In genomic region chr1:247561711-247562110, GRCh38 we compare ENCODE assay signal across 20 cellular contexts. TPM values are rescaled to one million over a fixed set of nuclear protein-coding genes. Genes with fewer than 3 reads are reported as not detected.
DNase-seq lines count a peak whose midpoint lies in the region; ATAC-seq and TF ChIP-seq lines count a peak whose summit lies in the region.
"Had no signal": no experiment of that assay in that cellular context is flagged by ENCODE, and none has a peak within 500 bp of the region (broad histone marks: within the 10 kb centered on the region; RNA-seq: fewer than 3 reads in every experiment).

No MANE protein-coding gene starts in this region.

- no peaks in the 10 kb centered on the region for H3K79me2 ChIP-seq in neural progenitor cell (ENCODE audit: low read depth)

- H3K4me1 Mint-ChIP-seq in natural killer cell treated with Interleukin-12 subunit alpha and Interleukin-12 subunit beta and Interleukin-15 and Interleukin-18, amount 100 ng/mL, for 72 hours (ENCODE audit: low read depth in 2 of 2): no peaks in the 10 kb centered on the region
- H3K4me1 Mint-ChIP-seq in natural killer cell: no peaks in the 10 kb centered on the region
- H3K4me1 Mint-ChIP-seq in WTC11: peaks cover 10% of the 10 kb centered on the region
- no peaks in the 10 kb centered on the region for H3K4me1 Mint-ChIP-seq in neural progenitor cell
- H3K4me1 Mint-ChIP-seq: B cell, IgD-negative memory B cell had no signal

- no peaks in the 10 kb centered on the region for H3K36me3 ChIP-seq in neural progenitor cell
- H3K36me3 ChIP-seq: BLaER1 treated with 17β-estradiol and CSF1 and Interleukin-3, amounts not matched to agents 10 nM and 100 nM had no signal

- H3K27ac ChIP-seq in neural progenitor cell: no peak overlapping the region
- H3K27ac ChIP-seq: BLaER1 treated with 17β-estradiol and CSF1 and Interleukin-3, amounts not matched to agents 10 nM and 100 nM; GM23248 had no signal

- no peak overlapping the region for H3K27ac Mint-ChIP-seq in natural killer cell treated with Interleukin-12 subunit alpha and Interleukin-12 subunit beta and Interleukin-15 and Interleukin-18, amount 100 ng/mL, for 72 hours
- H3K27ac Mint-ChIP-seq in natural killer cell (no peak overlapping the region), WTC11 (no peak overlapping the region), neural progenitor cell (no peak overlapping the region)
- H3K27ac Mint-ChIP-seq: B cell; CD8-positive, alpha-beta T cell; IgD-negative memory B cell had no signal

- TF ChIP-seq CTCF in natural killer cell (IDR thresholded peaks at IDR 0.05): no peak
- no peak for TF ChIP-seq CTCF in WTC11 (IDR thresholded peaks at IDR 0.05)
- TF ChIP-seq CTCF in neural progenitor cell (IDR thresholded peaks at IDR 0.05): no peak

- POLR2A ChIA-PET in WTC11 (lab: Charles Lee): no interaction called here

- no peaks in the 10 kb centered on the region for H3K9me3 ChIP-seq in neural progenitor cell (ENCODE audit: low read depth)
- H3K9me3 ChIP-seq: BLaER1 treated with 17β-estradiol and CSF1 and Interleukin-3, amounts not matched to agents 10 nM and 100 nM had no signal

- H3K27me3 ChIP-seq in neural progenitor cell: no peaks in the 10 kb centered on the region
- H3K27me3 ChIP-seq: BLaER1 treated with 17β-estradiol and CSF1 and Interleukin-3, amounts not matched to agents 10 nM and 100 nM had no signal

- H3K9me3 Mint-ChIP-seq in natural killer cell treated with Interleukin-12 subunit alpha and Interleukin-12 subunit beta and Interleukin-15 and Interleukin-18, amount 100 ng/mL, for 72 hours: no peaks in the 10 kb centered on the region
- no peaks in the 10 kb centered on the region for H3K9me3 Mint-ChIP-seq in natural killer cell
- no peaks in the 10 kb centered on the region for H3K9me3 Mint-ChIP-seq in WTC11
- H3K9me3 Mint-ChIP-seq in neural progenitor cell: no peaks in the 10 kb centered on the region
- H3K9me3 Mint-ChIP-seq: CD8-positive, alpha-beta T cell had no signal

- H3K36me3 Mint-ChIP-seq in natural killer cell treated with Interleukin-12 subunit alpha and Interleukin-12 subunit beta and Interleukin-15 and Interleukin-18, amount 100 ng/mL, for 72 hours: no peaks in the 10 kb centered on the region
- H3K36me3 Mint-ChIP-seq in natural killer cell (no peaks in the 10 kb centered on the region), WTC11 (no peaks in the 10 kb centered on the region), neural progenitor cell (no peaks in the 10 kb centered on the region)
- H3K36me3 Mint-ChIP-seq: CD8-positive, alpha-beta T cell; IgD-negative memory B cell had no signal

- peaks cover 0 to 8% of the 10 kb centered on the region in 2 donors for H3K27me3 Mint-ChIP-seq in natural killer cell treated with Interleukin-12 subunit alpha and Interleukin-12 subunit beta and Interleukin-15 and Interleukin-18, amount 100 ng/mL, for 72 hours
- peaks cover 0 to 3% of the 10 kb centered on the region in 2 donors for H3K27me3 Mint-ChIP-seq in natural killer cell (ENCODE audit: low read depth in 2 of 2)
- no peaks in the 10 kb centered on the region for H3K27me3 Mint-ChIP-seq in WTC11 (ENCODE audit: low read depth)
- no peaks in the 10 kb centered on the region for H3K27me3 Mint-ChIP-seq in neural progenitor cell (ENCODE audit: insufficient read depth, low read depth)

- H3K4me1 ChIP-seq in neural progenitor cell: no peaks in the 10 kb centered on the region
- H3K4me1 ChIP-seq: BLaER1 treated with 17β-estradiol and CSF1 and Interleukin-3, amounts not matched to agents 10 nM and 100 nM had no signal

- no peak overlapping the region for H3K9ac ChIP-seq in neural progenitor cell
- H3K9ac ChIP-seq: BLaER1 treated with 17β-estradiol and CSF1 and Interleukin-3, amounts not matched to agents 10 nM and 100 nM; GM23248 had no signal

- no peak overlapping the region for H3K4me3 ChIP-seq in neural progenitor cell
- H3K4me3 ChIP-seq: BLaER1 treated with 17β-estradiol and CSF1 and Interleukin-3, amounts not matched to agents 10 nM and 100 nM; GM12878; GM23248 had no signal

- H4K20me1 ChIP-seq in neural progenitor cell (ENCODE audit: low read depth): no peaks in the 10 kb centered on the region
- H4K20me1 ChIP-seq: BLaER1 treated with 17β-estradiol and CSF1 and Interleukin-3, amounts not matched to agents 10 nM and 100 nM had no signal

- CTCF ChIA-PET in WTC11 (lab: Charles Lee): interaction anchor here (1.3 kb wide), 1 partner anchor 30 kb away, joined by 3 read pairs; no protein-coding TSS in a partner anchor

- no peak overlapping the region for H3K4me2 ChIP-seq in neural progenitor cell
- H3K4me2 ChIP-seq: BLaER1 treated with 17β-estradiol and CSF1 and Interleukin-3, amounts not matched to agents 10 nM and 100 nM had no signal

- DNase-seq in natural killer cell treated with Interleukin-12 subunit alpha and Interleukin-12 subunit beta and Interleukin-15 and Interleukin-18, amount 100 ng/mL, for 72 hours (ENCODE audit: low spot score): no peak
- DNase-seq in natural killer cell: no peak
- DNase-seq in WTC11 (ENCODE audit: low spot score): no peak
- DNase-seq in neural progenitor cell (ENCODE audit: low spot score): peak; percentile 19
- no peak for DNase-seq in NCI-H146 (lab: John Stamatoyannopoulos, UW)
- no peak for DNase-seq in GM03348 (ENCODE audit: low spot score)
- DNase-seq: 8988T; Calu3; CD8-positive, alpha-beta T cell; DMS79 treated with DMSO at 0.1 percent for 48 hours; GF-D8; GM23248; H7 had no signal

- intact Hi-C loops in natural killer cell (cut with micrococcal nuclease): no loop called here

- peak overlapping the region; percentile 0 for H2AFZ ChIP-seq in neural progenitor cell (replicated peaks)
- H2AFZ ChIP-seq: GM23248 had no signal

- ATAC-seq in natural killer cell treated with Interleukin-12 subunit alpha and Interleukin-12 subunit beta and Interleukin-15 and Interleukin-18, amount 100 ng/mL, for 72 hours: no peak
- ATAC-seq in natural killer cell (no peak), WTC11 (peak; percentile 84), GM18907 (IDR thresholded peaks at IDR 0.05; ENCODE audit: unreplicated experiment) (no peak)
- ATAC-seq: CD8-positive, alpha-beta T cell; GM12878; HepG2 had no signal

- no peaks in the 10 kb centered on the region for H3F3A ChIP-seq in neural progenitor cell (ENCODE audit: low read depth)

- peak overlapping the region; percentile 5 for H3K4me3 Mint-ChIP-seq in natural killer cell treated with Interleukin-12 subunit alpha and Interleukin-12 subunit beta and Interleukin-15 and Interleukin-18, amount 100 ng/mL, for 72 hours
- H3K4me3 Mint-ChIP-seq in natural killer cell: no peak overlapping the region
- no peak overlapping the region for H3K4me3 Mint-ChIP-seq in WTC11
- H3K4me3 Mint-ChIP-seq in neural progenitor cell: no peak overlapping the region
- H3K4me3 Mint-ChIP-seq: B cell; CD8-positive, alpha-beta T cell; IgD-negative memory B cell had no signal

TF ChIP-seq in WTC11, 78 proteins besides CTCF, POLR2A, EP300 and RAD21 (continues in another document):
- TF ChIP-seq E2F5 (CRISPR knock-in tag; IDR thresholded peaks at IDR 0.05): no peak

RNA-seq across cellular contexts. Expression of gene GCSAML, which starts 12.8 kb away (rescaled TPM):
- 1 to 10 TPM in 1 of 2 donors, under 1 TPM in 1; 0.57 to 3.3 TPM for total RNA-seq in natural killer cell treated with Interleukin-12 subunit alpha and Interleukin-12 subunit beta and Interleukin-15 and Interleukin-18, amount 100 ng/mL, for 72 hours
- total RNA-seq in natural killer cell: 10 to 100 TPM in 1 of 3 donors, 1 to 10 TPM in 1, under 1 TPM in 1; 0.19 to 62.1 (median 1.4) TPM
- not detected in 3 replicates for total RNA-seq in WTC11 (2021)
- total RNA-seq in neural progenitor cell (ENCODE audit: low replicate concordance): not detected in 2 replicates
- total RNA-seq: A673; B cell; Calu3; CD8-positive, alpha-beta T cell; GM12878; GM23248; H7; HepG2 had no signal

RNA-seq across cellular contexts. Expression of gene OR2C3, which starts 25.5 kb away (rescaled TPM):
- not detected for total RNA-seq in natural killer cell treated with Interleukin-12 subunit alpha and Interleukin-12 subunit beta and Interleukin-15 and Interleukin-18, amount 100 ng/mL, for 72 hours
- not detected for total RNA-seq in natural killer cell
- total RNA-seq in WTC11 (2021): not detected in 3 replicates
- not detected in 2 replicates for total RNA-seq in neural progenitor cell (ENCODE audit: low replicate concordance)
- total RNA-seq: A673; B cell; Calu3; CD8-positive, alpha-beta T cell; GM12878; H7; HepG2 had no signal

RNA-seq across cellular contexts. Expression of gene OR2G2, which starts 26.4 kb away (rescaled TPM):
- total RNA-seq in natural killer cell treated with Interleukin-12 subunit alpha and Interleukin-12 subunit beta and Interleukin-15 and Interleukin-18, amount 100 ng/mL, for 72 hours: not detected
- total RNA-seq in natural killer cell (not detected), WTC11 (2021) (not detected in 3 replicates), neural progenitor cell (ENCODE audit: low replicate concordance) (not detected in 2 replicates)
- total RNA-seq: A673; B cell; Calu3; CD8-positive, alpha-beta T cell; GM12878; GM23248; H7; HepG2 had no signal

RNA-seq across cellular contexts. Expression of gene OR2G3, which starts 43.7 kb away (rescaled TPM):
- total RNA-seq in natural killer cell treated with Interleukin-12 subunit alpha and Interleukin-12 subunit beta and Interleukin-15 and Interleukin-18, amount 100 ng/mL, for 72 hours: not detected
- total RNA-seq in natural killer cell (not detected), WTC11 (2021) (not detected in 3 replicates), neural progenitor cell (ENCODE audit: low replicate concordance) (not detected in 2 replicates)
- total RNA-seq: A673; B cell; Calu3; CD8-positive, alpha-beta T cell; GM12878; GM23248; H7; HepG2 had no signal
